In the genomic region with DNA sequence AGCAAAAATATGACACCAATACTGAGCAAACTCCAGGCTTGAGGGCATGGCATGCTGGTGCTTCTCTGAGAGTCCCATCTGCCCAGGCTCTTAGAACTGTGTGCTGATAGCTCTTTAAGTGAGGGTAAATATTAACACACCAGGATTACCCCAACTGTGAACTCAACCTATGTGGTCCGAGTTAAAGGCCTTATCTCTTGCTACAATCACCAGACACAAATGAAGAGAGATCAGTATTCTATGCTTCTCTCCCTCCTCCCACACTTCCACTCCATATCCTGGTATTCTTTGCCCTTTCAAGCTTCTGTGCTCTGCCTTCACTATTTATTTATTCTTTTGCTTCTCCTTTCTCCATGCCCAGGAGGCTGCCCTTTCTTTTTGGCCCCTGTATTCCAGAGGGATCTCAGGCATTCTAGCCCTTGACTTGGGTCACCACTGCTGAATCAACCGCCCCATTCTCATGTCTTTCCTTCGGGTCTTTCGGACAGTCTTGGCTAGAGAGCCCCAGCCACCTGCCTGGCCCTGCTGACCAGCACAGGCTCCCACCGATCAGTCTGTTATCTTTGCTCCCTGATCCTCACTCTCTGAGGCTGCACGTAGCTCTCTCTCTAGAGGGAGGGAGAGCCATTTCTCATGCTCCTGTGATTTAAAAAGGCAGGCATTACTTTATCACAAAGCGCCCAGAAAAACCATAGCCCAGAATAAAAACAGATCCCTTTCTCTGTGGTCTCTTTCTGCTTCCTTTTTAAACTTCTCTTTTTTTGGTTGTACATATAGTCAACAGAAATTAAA, we compare ENCODE assay signal across 9 cellular contexts. TPM values are rescaled to one million over a fixed set of nuclear protein-coding genes. Genes with fewer than 3 reads are reported as not detected.
DNase-seq lines count a peak whose midpoint lies in the region; ATAC-seq, FAIRE-seq and TF ChIP-seq lines count a peak whose summit lies in the region.
"Had no signal": no experiment of that assay in that cellular context is flagged by ENCODE, and none has a peak within 500 bp of the region (broad histone marks: within the 10 kb centered on the region; RNA-seq: fewer than 3 reads in every experiment).

No MANE protein-coding gene starts in this region.

- no peak overlapping the region for H3K23ac ChIP-seq in H9 (ENCODE audit: insufficient read length, low read depth, low read length)

- DNase-seq in NCI-H2029 treated with DMSO at 0.1 percent for 48 hours (lab: John Stamatoyannopoulos, UW), result peak; percentile 49
- no peak for DNase-seq in pancreas
- DNase-seq in activated CD4-positive, CD25-positive, alpha-beta regulatory T cell treated with anti-CD3 and anti-CD28 coated beads, Interleukin-2, amount 50 U/mL, for 72 hours, result no peak
- DNase-seq in H9, result no peak
- no peak for DNase-seq in activated CD8-positive, alpha-beta memory T cell treated with anti-CD3 and anti-CD28 coated beads, Interleukin-2, amount 50 U/mL, for 48 hours
- no peak for DNase-seq in dermis blood vessel endothelial cell
- DNase-seq: activated CD4-positive, CD25-positive, alpha-beta regulatory T cell had no signal

- H3K23me2 ChIP-seq in H9 (ENCODE audit: insufficient read length, low read depth, low read length, poor library complexity, severe bottlenecking), result no peaks in the 10 kb centered on the region

- H3K27ac ChIP-seq in pancreas, result peak overlapping the region in 2 of 4 donors; percentile 28 to 44
- no peak overlapping the region for H3K27ac ChIP-seq in H9 (ENCODE audit: insufficient read length, low read depth, low read length)

- H3K9ac ChIP-seq in H9 (ENCODE audit: extremely low read depth, insufficient read length, low read length), result no peak overlapping the region

- H3K27me3 Mint-ChIP-seq in activated T-helper 17 cell treated with anti-CD3 and anti-CD28 coated beads, Interleukin-2, amount 50 U/mL, for 72 hours, result peaks cover 14% of the 10 kb centered on the region
- peaks cover 7% of the 10 kb centered on the region for H3K27me3 Mint-ChIP-seq in H9 (ENCODE audit: low read depth)

- H3K4me3 Mint-ChIP-seq in activated T-helper 17 cell treated with anti-CD3 and anti-CD28 coated beads, Interleukin-2, amount 50 U/mL, for 72 hours, result no peak overlapping the region
- no peak overlapping the region for H3K4me3 Mint-ChIP-seq in H9

- intact Hi-C loops in pancreas (cut with DNase I), result no loop called here

- no peak overlapping the region for H4K8ac ChIP-seq in H9 (replicated peaks; ENCODE audit: insufficient read length, low read depth, low read length)

- no peak overlapping the region for H3K18ac ChIP-seq in H9 (ENCODE audit: insufficient read length, low read depth, low read length)

- no peaks in the 10 kb centered on the region for H4K20me1 ChIP-seq in H9 (ENCODE audit: control insufficient read depth, insufficient read depth, insufficient read length)

- H2BK20ac ChIP-seq in H9 (ENCODE audit: low read depth, low read length, poor library complexity, severe bottlenecking), result no peak overlapping the region

- H2BK15ac ChIP-seq in H9 (ENCODE audit: low read depth, low read length), result no peak overlapping the region

- no peak overlapping the region for H2BK120ac ChIP-seq in H9 (ENCODE audit: low read depth, low read length, poor library complexity, severe bottlenecking)

- no peak overlapping the region for H3K4me2 ChIP-seq in H9 (ENCODE audit: insufficient read depth, insufficient read length, low read length)

- H3K4me1 ChIP-seq in pancreas (no peaks in the 10 kb centered on the region), H9 (ENCODE audit: insufficient read depth, low read length) (no peaks in the 10 kb centered on the region)

- no peaks in the 10 kb centered on the region for H3K27me3 ChIP-seq in pancreas
- no peaks in the 10 kb centered on the region for H3K27me3 ChIP-seq in H9 (ENCODE audit: insufficient read depth, low read length)

- no peak overlapping the region for H4K5ac ChIP-seq in H9 (ENCODE audit: insufficient read length, low read depth, low read length)

- H3K4ac ChIP-seq in H9 (ENCODE audit: low read depth, low read length), result no peak overlapping the region

- no peak overlapping the region for H4K91ac ChIP-seq in H9 (ENCODE audit: insufficient read length, low read depth, low read length)

- no peaks in the 10 kb centered on the region for H3K9me3 Mint-ChIP-seq in activated T-helper 17 cell treated with anti-CD3 and anti-CD28 coated beads, Interleukin-2, amount 50 U/mL, for 72 hours
- no peaks in the 10 kb centered on the region for H3K9me3 Mint-ChIP-seq in H9

- no peak overlapping the region for H2BK12ac ChIP-seq in H9 (ENCODE audit: insufficient read length, low read depth, low read length)

- H2BK5ac ChIP-seq in H9 (ENCODE audit: insufficient read length, low read length), result no peak overlapping the region

- H3K9me3 ChIP-seq in pancreas (no peaks in the 10 kb centered on the region), H9 (ENCODE audit: control insufficient read depth, low read depth, low read length) (no peaks in the 10 kb centered on the region)

- 29 to 35% methylated on average over 7 of the region's 7 CpGs for WGBS in pancreas, 2 donors
- no CpG with 5 or more reads among the region's 7 CpGs for WGBS in H9 (ENCODE audit: extremely low coverage, insufficient read length, low lambda C conversion rate)

- no peaks in the 10 kb centered on the region for H3K79me1 ChIP-seq in H9 (ENCODE audit: insufficient read depth, low read depth, low read length, poor library complexity, severe bottlenecking)

- TF ChIP-seq CTCF in pancreas (IDR thresholded peaks at IDR 0.05) (no peak), H9 (conservative IDR thresholded peaks at IDR 0.05) (no peak)

- H2AK5ac ChIP-seq in H9 (ENCODE audit: insufficient read length, low read length), result no peak overlapping the region

- peaks cover 4% of the 10 kb centered on the region for H3K4me1 Mint-ChIP-seq in activated T-helper 17 cell treated with anti-CD3 and anti-CD28 coated beads, Interleukin-2, amount 50 U/mL, for 72 hours
- H3K4me1 Mint-ChIP-seq in H9, result peaks cover 4 to 7% of the 10 kb centered on the region in 2 experiments; a peak in 3 of 4 replicates

- no peaks in the 10 kb centered on the region for H3K36me3 Mint-ChIP-seq in activated T-helper 17 cell treated with anti-CD3 and anti-CD28 coated beads, Interleukin-2, amount 50 U/mL, for 72 hours (ENCODE audit: low read depth)
- H3K36me3 Mint-ChIP-seq in H9 (ENCODE audit: insufficient read depth in 1 of 3, low read depth in 3 of 3), result no peaks in the 10 kb centered on the region

- no peaks in the 10 kb centered on the region for H3K79me2 ChIP-seq in H9 (ENCODE audit: insufficient read depth, low read length)

- no peak overlapping the region for H3T11ph ChIP-seq in H9 (ENCODE audit: low read length)

- H3K4me3 ChIP-seq in pancreas, result no peak overlapping the region

- FAIRE-seq in pancreas (lab: Jason Lieb, UNC), result no peak

- H3K14ac ChIP-seq in H9 (ENCODE audit: insufficient read depth, low read length), result no peak overlapping the region

- H3K27ac Mint-ChIP-seq in activated T-helper 17 cell treated with anti-CD3 and anti-CD28 coated beads, Interleukin-2, amount 50 U/mL, for 72 hours, result peak overlapping the region; percentile 46
- peak overlapping the region in 1 of 3 experiments; percentile 9; a peak in 1 of 7 replicates for H3K27ac Mint-ChIP-seq in H9

- no peak overlapping the region for H2AFZ ChIP-seq in H9 (ENCODE audit: low read length)

- ATAC-seq in GM18909 (IDR thresholded peaks at IDR 0.05; ENCODE audit: poor library complexity, unreplicated experiment) (peak; percentile 67), pancreas (peak in 3 of 4 donors; percentile 44 to 78 (median 49))
- ATAC-seq in activated T-helper 17 cell treated with anti-CD3 and anti-CD28 coated beads, Interleukin-2, amount 50 U/mL, for 72 hours (replicated peaks), result no peak

- H3K56ac ChIP-seq in H9 (ENCODE audit: insufficient read length, low read depth, low read length), result no peak overlapping the region

- H3K36me3 ChIP-seq in pancreas, result no peaks in the 10 kb centered on the region

RNA-seq across cellular contexts. Expression of a gene that starts 17.2 kb away (rescaled TPM):
- total RNA-seq in activated T-helper 17 cell treated with anti-CD3 and anti-CD28 coated beads, Interleukin-2, amount 50 U/mL, for 72 hours, result 10 to 100 TPM; 71.6 to 73.8 TPM
- total RNA-seq in pancreas (1 to 10 TPM in 5 of 6 donors, under 1 TPM in 1; 0.56 to 8.6 (median 4.4) TPM), H9 (2021) (51.3 and 54.3 TPM in 2 replicates), dermis blood vessel endothelial cell (3.1 and 7.6 TPM in 2 replicates)
- polyA plus RNA-seq in pancreas, result 1 to 10 TPM in 1 of 2 donors, under 1 TPM in 1; 0.47 to 1.9 TPM
